8 cellular contexts compared by ENCODE assay signal in genomic region chr20:48822879-48823385, GRCh38. TPM values are rescaled to one million over a fixed set of nuclear protein-coding genes. Genes with fewer than 3 reads are reported as not detected.
DNase-seq lines count a peak whose midpoint lies in the region; ATAC-seq and TF ChIP-seq lines count a peak whose summit lies in the region.

No MANE protein-coding gene starts in this region.

- ATAC-seq in HG03108 (IDR thresholded peaks at IDR 0.05; ENCODE audit: unreplicated experiment) (no peak), HG02678 (IDR thresholded peaks at IDR 0.05; ENCODE audit: unreplicated experiment) (no peak)

- peak overlapping the region; percentile 95 for H3K4me3 Mint-ChIP-seq in activated T-cell treated with anti-CD3 and anti-CD28 coated beads, Interleukin-2, amount 50 U/mL, for 24 hours
- peak overlapping the region; percentile 95 for H3K4me3 Mint-ChIP-seq in T-helper 2 cell treated with Interferon-gamma antibody and Interleukin-4, amounts not matched to agents 5 μg/mL and 100 μg/mL, for 36 hours
- H3K4me3 Mint-ChIP-seq in glutamatergic neuron (ENCODE audit: unreplicated experiment) = peak overlapping the region; percentile 49

- TF ChIP-seq CTCF in glutamatergic neuron (IDR thresholded peaks at IDR 0.05; ENCODE audit: partially characterized antibody, unreplicated experiment) = no peak

- DNase-seq in activated T-cell treated with anti-CD3 and anti-CD28 coated beads, Interleukin-2, amount 50 U/mL, for 24 hours = no peak
- DNase-seq in activated T-cell treated with anti-CD3 and anti-CD28 coated beads, Interleukin-2, amount 50 U/mL, for 1 hour = no peak
- DNase-seq in T-helper 2 cell treated with Interferon-gamma antibody and Interleukin-4, amounts not matched to agents 5 μg/mL and 100 μg/mL, for 36 hours (ENCODE audit: low spot score) = peak; percentile 16
- DNase-seq in glutamatergic neuron = no peak
- DNase-seq in stimulated activated CD4-positive, alpha-beta T cell treated with anti-CD3 and anti-CD28 coated beads, Interleukin-12 subunit alpha, Interleukin-12 subunit beta, amount 100 ng/mL, for 4 hours = no peak

- H3K4me1 Mint-ChIP-seq in activated T-cell treated with anti-CD3 and anti-CD28 coated beads, Interleukin-2, amount 50 U/mL, for 24 hours (ENCODE audit: low read depth) = peaks cover 82% of the 10 kb centered on the region
- peaks cover 70% of the 10 kb centered on the region for H3K4me1 Mint-ChIP-seq in T-helper 2 cell treated with Interferon-gamma antibody and Interleukin-4, amounts not matched to agents 5 μg/mL and 100 μg/mL, for 36 hours (ENCODE audit: low read depth)
- H3K4me1 Mint-ChIP-seq in glutamatergic neuron (ENCODE audit: low read depth, unreplicated experiment) = peaks cover 40% of the 10 kb centered on the region

- peaks cover 54% of the 10 kb centered on the region for H3K36me3 Mint-ChIP-seq in activated T-cell treated with anti-CD3 and anti-CD28 coated beads, Interleukin-2, amount 50 U/mL, for 24 hours (ENCODE audit: low read depth)
- H3K36me3 Mint-ChIP-seq in T-helper 2 cell treated with Interferon-gamma antibody and Interleukin-4, amounts not matched to agents 5 μg/mL and 100 μg/mL, for 36 hours (ENCODE audit: low read depth) = peaks cover 22% of the 10 kb centered on the region
- H3K36me3 Mint-ChIP-seq in glutamatergic neuron (ENCODE audit: unreplicated experiment) = no peaks in the 10 kb centered on the region

- H3K9me3 Mint-ChIP-seq in activated T-cell treated with anti-CD3 and anti-CD28 coated beads, Interleukin-2, amount 50 U/mL, for 24 hours = no peaks in the 10 kb centered on the region
- H3K9me3 Mint-ChIP-seq in T-helper 2 cell treated with Interferon-gamma antibody and Interleukin-4, amounts not matched to agents 5 μg/mL and 100 μg/mL, for 36 hours = no peaks in the 10 kb centered on the region
- H3K9me3 Mint-ChIP-seq in glutamatergic neuron (ENCODE audit: unreplicated experiment) = peaks cover 14% of the 10 kb centered on the region

- peak overlapping the region; percentile 98 for H3K27ac Mint-ChIP-seq in activated T-cell treated with anti-CD3 and anti-CD28 coated beads, Interleukin-2, amount 50 U/mL, for 24 hours
- H3K27ac Mint-ChIP-seq in T-helper 2 cell treated with Interferon-gamma antibody and Interleukin-4, amounts not matched to agents 5 μg/mL and 100 μg/mL, for 36 hours = peak overlapping the region; percentile 89
- peak overlapping the region; percentile 38 for H3K27ac Mint-ChIP-seq in glutamatergic neuron (ENCODE audit: unreplicated experiment)

- H3K27ac ChIP-seq in temporal lobe (ENCODE audit: low read depth, low read length) = peak overlapping the region; percentile 75

- H3K27me3 Mint-ChIP-seq in activated T-cell treated with anti-CD3 and anti-CD28 coated beads, Interleukin-2, amount 50 U/mL, for 24 hours = peaks cover 5% of the 10 kb centered on the region
- peaks cover 25% of the 10 kb centered on the region for H3K27me3 Mint-ChIP-seq in T-helper 2 cell treated with Interferon-gamma antibody and Interleukin-4, amounts not matched to agents 5 μg/mL and 100 μg/mL, for 36 hours (ENCODE audit: low read depth)
- peaks cover 5% of the 10 kb centered on the region for H3K27me3 Mint-ChIP-seq in glutamatergic neuron (ENCODE audit: unreplicated experiment)

RNA-seq across cellular contexts. Expression of gene PREX1, which starts 4.9 kb away (rescaled TPM):
- total RNA-seq in glutamatergic neuron (ENCODE audit: unreplicated experiment) (235 TPM), temporal lobe (16.0 TPM)

Comparison
In these comparisons a context has a peak if more than half of its experiments do, and no peak if none do; other contexts are left out.
1. H3K27ac Mint-ChIP-seq: peak in every context shown above with its lines; median percentile 98 in activated T-cell treated with anti-CD3 and anti-CD28 coated beads, Interleukin-2, amount 50 U/mL, for 24 hours; 89 in T-helper 2 cell treated with Interferon-gamma antibody and Interleukin-4, amounts not matched to agents 5 μg/mL and 100 μg/mL, for 36 hours; 38 in glutamatergic neuron.
2. RNA of gene PREX1, which starts 4.9 kb away (total RNA-seq): 235 TPM in glutamatergic neuron (single experiment); 16.0 TPM in temporal lobe (single experiment); every median in the first group is over 10 times any median in the second.
3. Peak in every context shown above with its lines, with median percentiles within 50 percentile points of each other: H3K4me3 Mint-ChIP-seq.